ENCODE assay signal across 8 cellular contexts in genomic region chr7:143008007-143008901, GRCh38. TPM values are rescaled to one million over a fixed set of nuclear protein-coding genes. Genes with fewer than 3 reads are reported as not detected.
DNase-seq lines count a peak whose midpoint lies in the region; ATAC-seq, FAIRE-seq and TF ChIP-seq lines count a peak whose summit lies in the region.

No MANE protein-coding gene starts in this region.

- H3K36me3 ChIP-seq in IMR-90 (ENCODE audit: control insufficient read depth, insufficient read depth, low read length) (no peaks in the 10 kb centered on the region), RWPE2 (ENCODE audit: low read depth) (no peaks in the 10 kb centered on the region), gastroesophageal sphincter (no peaks in the 10 kb centered on the region), pancreas (no peaks in the 10 kb centered on the region), upper lobe of left lung (no peaks in the 10 kb centered on the region)

- TF ChIP-seq EP300 in gastroesophageal sphincter (IDR thresholded peaks at IDR 0.05): no peak
- no peak for TF ChIP-seq EP300 in upper lobe of left lung (IDR thresholded peaks at IDR 0.05)

- no peak overlapping the region for H3K27ac ChIP-seq in IMR-90 (ENCODE audit: insufficient read depth, low read length)
- no peak overlapping the region for H3K27ac ChIP-seq in RWPE2 (ENCODE audit: poor library complexity, severe bottlenecking)
- no peak overlapping the region for H3K27ac ChIP-seq in gastroesophageal sphincter
- H3K27ac ChIP-seq in pancreas: no peak overlapping the region
- no peak overlapping the region for H3K27ac ChIP-seq in upper lobe of left lung

- POLR2A ChIA-PET in IMR-90 (lab: Charles Lee; ENCODE audit: unreplicated experiment): no interaction called here

- CTCF ChIA-PET in IMR-90 (lab: Yijun Ruan, JAX): interaction anchor here (0.6 to 5.3 kb wide), 6 partner anchors 10 to 232 kb away, joined by 3 to 69 read pairs (median 4); no protein-coding TSS in a partner anchor

- no peak overlapping the region for H4K8ac ChIP-seq in IMR-90 (ENCODE audit: low read depth in 2 of 2, low read length in 2 of 2)

- in situ Hi-C loops in G401 (cut with HindIII; ENCODE audit: low sequenced_read_pairs) (loop anchor here (25.0 kb wide), 1 partner anchor 204 kb away; the partner anchor contains the start of gene TAS2R40), IMR-90 (cut with MboI; ENCODE audit: low sequenced_read_pairs) (loop anchor here (25.0 kb wide), 1 partner anchor 429 kb away; the partner anchor contains the start of gene TAS2R60)

- H4K91ac ChIP-seq in IMR-90 (ENCODE audit: insufficient read depth, low read depth, low read length): no peak overlapping the region

- dilution Hi-C loops in IMR-90 (cut with HindIII; ENCODE audit: low sequenced_read_pairs, unreplicated experiment): no loop called here

- H3K23ac ChIP-seq in IMR-90 (ENCODE audit: low read depth, low read length): no peak overlapping the region

- no peak overlapping the region for H3K4ac ChIP-seq in IMR-90 (ENCODE audit: low read depth, low read length)

- peak; percentile 39 for FAIRE-seq in pancreas (lab: Jason Lieb, UNC)

- no peak overlapping the region for H3K56ac ChIP-seq in IMR-90 (ENCODE audit: extremely low read depth, insufficient read depth, low read length)

- no peaks in the 10 kb centered on the region for H3K4me1 ChIP-seq in IMR-90 (ENCODE audit: control insufficient read depth, insufficient read depth, low read length)
- no peaks in the 10 kb centered on the region for H3K4me1 ChIP-seq in RWPE2 (ENCODE audit: insufficient read depth, poor library complexity, severe bottlenecking)
- peaks cover 0 to 1% (median 0%) of the 10 kb centered on the region in 3 donors for H3K4me1 ChIP-seq in gastroesophageal sphincter
- H3K4me1 ChIP-seq in pancreas: no peaks in the 10 kb centered on the region
- peaks cover 0 to 7% (median 2%) of the 10 kb centered on the region in 4 donors for H3K4me1 ChIP-seq in upper lobe of left lung

- BruUV-seq in IMR-90 (replicated peaks; lab: Mats Ljungman, UMichigan): no TSS peak

- H3K4me3 ChIP-seq in IMR-90 (ENCODE audit: insufficient read depth, low read depth, low read length) (no peak overlapping the region), RWPE2 (ENCODE audit: severe bottlenecking) (no peak overlapping the region), gastroesophageal sphincter (no peak overlapping the region), pancreas (no peak overlapping the region), upper lobe of left lung (no peak overlapping the region)

- H3K18ac ChIP-seq in IMR-90 (ENCODE audit: low read depth, low read length): no peak overlapping the region

- H3K14ac ChIP-seq in IMR-90 (replicated peaks; ENCODE audit: low read depth, low read length): no peak overlapping the region

- no peaks in the 10 kb centered on the region for H3K9me1 ChIP-seq in IMR-90 (ENCODE audit: insufficient read depth, low read length)

- no peak overlapping the region for H2AK5ac ChIP-seq in IMR-90 (ENCODE audit: low read depth, low read length)

- no peak overlapping the region for H2BK120ac ChIP-seq in IMR-90 (ENCODE audit: low read depth, low read length)

- H3K27me3 ChIP-seq in IMR-90 (ENCODE audit: control insufficient read depth, insufficient read depth, low read length) (peaks cover 2% of the 10 kb centered on the region; the same call in 1 of the 2 replicates), RWPE2 (ENCODE audit: insufficient read depth, poor library complexity, severe bottlenecking) (peaks cover 3% of the 10 kb centered on the region), gastroesophageal sphincter (peaks cover 6% of the 10 kb centered on the region), pancreas (no peaks in the 10 kb centered on the region), upper lobe of left lung (no peaks in the 10 kb centered on the region)

- peak; percentile 89 for TF ChIP-seq CTCF in IMR-90 (conservative IDR thresholded peaks at IDR 0.05; ENCODE audit: low read depth, low read length)
- peak; percentile 95 for TF ChIP-seq CTCF in RWPE2 (IDR thresholded peaks at IDR 0.05; ENCODE audit: poor library complexity, severe bottlenecking)
- TF ChIP-seq CTCF in gastroesophageal sphincter (IDR thresholded peaks at IDR 0.05): peak; percentile 90 to 97 (median 94)
- TF ChIP-seq CTCF in pancreas (IDR thresholded peaks at IDR 0.05): peak; percentile 87 to 95 (median 94)
- TF ChIP-seq CTCF in upper lobe of left lung (IDR thresholded peaks at IDR 0.05): peak; percentile 86 to 97 (median 94)

- H4K5ac ChIP-seq in IMR-90 (ENCODE audit: low read depth, low read length): no peak overlapping the region

- H3K9ac ChIP-seq in IMR-90 (ENCODE audit: low read depth, low read length): no peak overlapping the region

- H3K9me3 ChIP-seq in IMR-90 (ENCODE audit: control insufficient read depth, insufficient read depth, low read length) (no peaks in the 10 kb centered on the region), RWPE2 (ENCODE audit: severe bottlenecking) (no peaks in the 10 kb centered on the region), gastroesophageal sphincter (no peaks in the 10 kb centered on the region), pancreas (no peaks in the 10 kb centered on the region), upper lobe of left lung (no peaks in the 10 kb centered on the region)

- H2BK15ac ChIP-seq in IMR-90 (ENCODE audit: low read depth, low read length): no peak overlapping the region

- no peaks in the 10 kb centered on the region for H3K79me1 ChIP-seq in IMR-90 (ENCODE audit: low read depth in 1 of 2, low read length in 2 of 2)

- no peak overlapping the region for H2AK9ac ChIP-seq in IMR-90 (replicated peaks; ENCODE audit: low read depth, low read length, poor library complexity)

- intact Hi-C loops in IMR-90 (cut with micrococcal nuclease) (loop anchor here (1.0 to 10.0 kb wide), 5 partner anchors 207 to 473 kb away; no protein-coding TSS in a partner anchor), pancreas (cut with DNase I) (loop anchor here in 1 of 3 donors (10.0 kb wide), 1 partner anchor 133 kb away; no protein-coding TSS in a partner anchor)

- no peak overlapping the region for H3K4me2 ChIP-seq in IMR-90 (ENCODE audit: low read depth, low read length)

- ATAC-seq in GM21576 (IDR thresholded peaks at IDR 0.05; ENCODE audit: unreplicated experiment): peak; percentile 91
- ATAC-seq in IMR-90 (ENCODE audit: low read depth): peak; percentile 99
- peak; percentile 89 for ATAC-seq in RWPE2 (ENCODE audit: low read depth)
- peak; percentile 85 for ATAC-seq in gastroesophageal sphincter
- ATAC-seq in pancreas: peak; percentile 85 to 97 (median 96)
- ATAC-seq in upper lobe of left lung (ENCODE audit: low FRiP score in 2 of 2): peak; percentile 92 to 96

- TF ChIP-seq POLR2A in IMR-90 (IDR thresholded peaks at IDR 0.05; ENCODE audit: low read depth, low read length) (no peak), gastroesophageal sphincter (IDR thresholded peaks at IDR 0.05) (no peak), upper lobe of left lung (IDR thresholded peaks at IDR 0.05) (no peak)

- H2AFZ ChIP-seq in IMR-90 (replicated peaks; ENCODE audit: low read length, poor library complexity): peak overlapping the region; percentile 83

- WGBS in IMR-90 (ENCODE audit: extremely low coverage in 2 of 2, insufficient read length in 1 of 2), 2 experiments: 44% methylated on average over 6 of the region's 24 CpGs; no CpG with 5 or more reads in 1 of the 2 experiments
- WGBS in gastroesophageal sphincter (ENCODE audit: low coverage in 1 of 2), 2 donors: 53 to 64% methylated on average over 14 of the region's 24 CpGs
- 32 to 34% methylated on average over 24 of the region's 24 CpGs for WGBS in pancreas, 2 donors
- 40 to 41% methylated on average over 24 of the region's 24 CpGs for WGBS in upper lobe of left lung, 2 donors

- no peaks in the 10 kb centered on the region for H4K20me1 ChIP-seq in IMR-90 (ENCODE audit: insufficient read depth, low read length)

- H2BK20ac ChIP-seq in IMR-90 (ENCODE audit: low read depth, low read length): no peak overlapping the region

- H2BK5ac ChIP-seq in IMR-90 (ENCODE audit: low read depth, low read length, poor library complexity, severe bottlenecking): no peak overlapping the region

- TF ChIP-seq RAD21 in IMR-90 (IDR thresholded peaks at IDR 0.05; ENCODE audit: low read length): peak; percentile 82

- DNase-seq in G401 (ENCODE audit: low spot score) (peak; percentile 51), IMR-90 (peak; percentile 41), RWPE2 (ENCODE audit: low spot score) (no peak), activated gamma-delta T cell (lab: John Stamatoyannopoulos, UW) (peak; percentile 10), pancreas (peak; percentile 59 to 94 (median 85)), upper lobe of left lung (peak; percentile 79 to 81)

TF ChIP-seq in IMR-90, 13 proteins besides CTCF, POLR2A, EP300 and RAD21:
- TF ChIP-seq FOS (IDR thresholded peaks at IDR 0.05; ENCODE audit: low read depth, low read length): no peak
- peak; percentile 90 for TF ChIP-seq SMC3 (IDR thresholded peaks at IDR 0.05; ENCODE audit: low read depth, low read length)
- TF ChIP-seq BHLHE40 (IDR thresholded peaks at IDR 0.05; ENCODE audit: low read depth, low read length): peak; percentile 12; the same call in 1 of the 2 replicates
- peak; percentile 88 for TF ChIP-seq MAFK (IDR thresholded peaks at IDR 0.05; ENCODE audit: low read depth, low read length)

RNA-seq across cellular contexts. Expression of gene OR9A2, which starts 18.7 kb away (rescaled TPM):
- not detected in 2 replicates for total RNA-seq in G401 (2014; rRNA removed; shearing (Covaris generic))
- total RNA-seq in IMR-90 (2012; rRNA removed) (not detected in 2 replicates), gastroesophageal sphincter (not detected), pancreas (not detected), upper lobe of left lung (not detected)
- polyA plus RNA-seq in IMR-90 (2012; rRNA removed) (not detected in 2 replicates), pancreas (not detected)
- not detected in 2 replicates for polyA plus RNA-seq in IMR-90 (2012; cell fraction: cytosol; rRNA removed)
- polyA plus RNA-seq in IMR-90 (2012; cell fraction: nucleus; rRNA removed; ENCODE audit: low replicate concordance): not detected in 2 replicates

RNA-seq across cellular contexts. Expression of gene OR6V1, which starts 43.9 kb away (rescaled TPM):
- not detected in 2 replicates for total RNA-seq in G401 (2014; rRNA removed; shearing (Covaris generic))
- not detected in 2 replicates for total RNA-seq in IMR-90 (2012; rRNA removed)
- not detected in 2 replicates for polyA plus RNA-seq in IMR-90 (2012; rRNA removed)
- polyA plus RNA-seq in IMR-90 (2012; cell fraction: cytosol; rRNA removed): not detected in 2 replicates
- not detected in 2 replicates for polyA plus RNA-seq in IMR-90 (2012; cell fraction: nucleus; rRNA removed; ENCODE audit: low replicate concordance)
- not detected for total RNA-seq in gastroesophageal sphincter
- total RNA-seq in pancreas: not detected
- polyA plus RNA-seq in pancreas: not detected
- not detected for total RNA-seq in upper lobe of left lung

RNA-seq across cellular contexts. Expression of gene KEL, which starts 46.1 kb away (rescaled TPM):
- not detected in 2 replicates for total RNA-seq in G401 (2014; rRNA removed; shearing (Covaris generic))
- total RNA-seq in IMR-90 (2012; rRNA removed) (not detected in 2 replicates), gastroesophageal sphincter (not detected), pancreas (1 to 10 TPM in 1 of 6 donors, under 1 TPM in 2, not detected in 3; 0.28 to 3.1 (median 0.64) TPM), upper lobe of left lung (10 to 100 TPM in 1 of 6 donors, 1 to 10 TPM in 3, under 1 TPM in 1, not detected in 1; 0.11 to 13.0 (median 3.1) TPM)
- polyA plus RNA-seq in IMR-90 (2012; rRNA removed) (0.03 and 0.07 TPM in 2 replicates), pancreas (under 1 TPM; 0.23 to 0.31 TPM)
- 0.02 and 0.04 TPM in 2 replicates for polyA plus RNA-seq in IMR-90 (2012; cell fraction: cytosol; rRNA removed)
- polyA plus RNA-seq in IMR-90 (2012; cell fraction: nucleus; rRNA removed; ENCODE audit: low replicate concordance): 0.16 and 0.30 TPM in 2 replicates
